8 cellular contexts compared by ENCODE assay signal in the genomic region with DNA sequence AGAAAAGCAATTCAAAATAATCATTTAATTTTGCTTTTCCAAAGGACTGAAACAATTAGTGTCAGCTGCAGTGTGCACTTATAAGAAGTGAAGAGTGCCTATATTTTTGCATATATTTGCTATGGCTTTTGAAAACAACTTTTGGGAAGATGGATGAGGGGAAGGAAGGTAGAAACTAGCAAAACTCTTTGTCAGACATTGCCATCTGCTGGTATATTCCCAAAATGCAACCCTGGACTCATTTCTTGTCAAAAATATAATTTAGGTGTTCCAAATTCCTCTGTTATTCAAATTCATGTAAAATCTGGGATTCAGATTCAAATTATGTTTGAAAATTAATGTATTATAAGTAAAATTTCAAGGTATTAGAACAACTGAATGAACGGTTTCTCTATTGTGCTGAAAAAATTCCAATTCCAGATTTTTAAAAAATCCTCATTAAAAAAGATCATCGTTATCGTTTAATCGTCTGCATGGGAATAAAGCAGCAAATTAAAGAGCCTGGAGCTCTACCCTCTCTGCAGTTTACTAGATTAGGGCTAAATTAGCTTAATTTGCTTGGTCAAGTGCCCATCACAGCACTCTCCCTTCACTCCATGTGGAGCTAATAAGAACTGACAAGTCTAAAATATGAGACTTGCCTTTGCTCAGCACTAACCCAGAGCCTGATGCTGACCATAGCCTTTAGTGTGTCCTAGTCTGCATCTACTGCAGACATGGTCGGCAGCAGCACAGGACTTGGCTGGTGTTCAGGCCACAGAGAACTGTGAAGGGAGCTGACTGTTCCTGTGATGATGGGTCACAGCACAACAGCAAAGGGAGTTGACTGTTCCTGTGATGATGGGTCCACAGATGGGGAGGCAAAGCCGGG.
DNase-seq lines count a peak whose midpoint lies in the region; ATAC-seq and TF ChIP-seq lines count a peak whose summit lies in the region.

No MANE protein-coding gene starts in this region.

- H3K14ac ChIP-seq in neuronal stem cell (ENCODE audit: low read length) = no peak overlapping the region

- no peak overlapping the region for H3K4me2 ChIP-seq in neuronal stem cell (ENCODE audit: insufficient read depth, low read length, poor library complexity, severe bottlenecking)

- TF ChIP-seq CTCF in BE2C (IDR thresholded peaks at IDR 0.05; ENCODE audit: low read depth, low read length) (peak; percentile 76), GM20000 (IDR thresholded peaks at IDR 0.05; ENCODE audit: extremely low read depth, missing control alignments) (peak; percentile 33), esophagus squamous epithelium (IDR thresholded peaks at IDR 0.05) (peak; percentile 28 to 81 (median 74))

- TF ChIP-seq POLR2A in esophagus squamous epithelium (IDR thresholded peaks at IDR 0.05) = no peak

- H3K9ac ChIP-seq in neuronal stem cell (ENCODE audit: low read depth, low read length, poor library complexity) = no peak overlapping the region

- no peak overlapping the region for H2BK15ac ChIP-seq in neuronal stem cell (ENCODE audit: low read length)

- H2BK5ac ChIP-seq in neuronal stem cell (ENCODE audit: low read length) = no peak overlapping the region

- no peak overlapping the region for H2BK12ac ChIP-seq in neuronal stem cell (ENCODE audit: low read length)

- no peaks in the 10 kb centered on the region for H3K4me1 Mint-ChIP-seq in activated T-helper 2 cell treated with anti-CD3 and anti-CD28 coated beads, Interferon-gamma antibody, Interleukin-2, Interleukin-4, amounts not matched to agents 10 μg/mL and 5 μg/mL and 100 μg/mL, durations not matched to agents 14 hours and 24 hours and 36 hours (ENCODE audit: low read depth)

- H3K4me3 Mint-ChIP-seq in activated T-helper 2 cell treated with anti-CD3 and anti-CD28 coated beads, Interferon-gamma antibody, Interleukin-2, Interleukin-4, amounts not matched to agents 10 μg/mL and 5 μg/mL and 100 μg/mL, durations not matched to agents 14 hours and 24 hours and 36 hours (ENCODE audit: low read depth) = no peak overlapping the region

- no peak overlapping the region for H2AK5ac ChIP-seq in neuronal stem cell (ENCODE audit: low read depth, low read length)

- no peaks in the 10 kb centered on the region for H3K36me3 Mint-ChIP-seq in activated T-helper 2 cell treated with anti-CD3 and anti-CD28 coated beads, Interferon-gamma antibody, Interleukin-2, Interleukin-4, amounts not matched to agents 10 μg/mL and 5 μg/mL and 100 μg/mL, durations not matched to agents 14 hours and 24 hours and 36 hours (ENCODE audit: low read depth)

- H3K9me3 Mint-ChIP-seq in activated T-helper 2 cell treated with anti-CD3 and anti-CD28 coated beads, Interferon-gamma antibody, Interleukin-2, Interleukin-4, amounts not matched to agents 10 μg/mL and 5 μg/mL and 100 μg/mL, durations not matched to agents 14 hours and 24 hours and 36 hours = no peaks in the 10 kb centered on the region

- no peak overlapping the region for H2AFZ ChIP-seq in neuronal stem cell (ENCODE audit: low read length)

- H3K18ac ChIP-seq in neuronal stem cell (ENCODE audit: low read length) = no peak overlapping the region

- 51 to 66% methylated on average over 4 to 5 of the region's 6 CpGs for WGBS in esophagus squamous epithelium, 2 donors
- no CpG with 5 or more reads among the region's 6 CpGs for WGBS in neuronal stem cell (ENCODE audit: extremely low coverage in 2 of 2, insufficient read length in 2 of 2, insufficient replicate concordance in 1 of 2), 2 donors

- H3K4me1 ChIP-seq in BE2C = peaks cover 19% of the 10 kb centered on the region
- peaks cover 0 to 16% (median 0%) of the 10 kb centered on the region in 3 donors for H3K4me1 ChIP-seq in esophagus squamous epithelium
- peaks cover 0 to 2% of the 10 kb centered on the region in 2 donors for H3K4me1 ChIP-seq in neuronal stem cell (ENCODE audit: control insufficient read depth in 2 of 2, insufficient read depth in 1 of 2, low read depth in 1 of 2, low read length in 2 of 2)

- intact Hi-C loops in esophagus squamous epithelium (cut with DNase I) = no loop called here
- intact Hi-C loops in activated T-helper 2 cell treated with anti-CD3 and anti-CD28 coated beads, Interferon-gamma antibody, Interleukin-2, Interleukin-4, amounts not matched to agents 10 μg/mL and 5 μg/mL and 100 μg/mL, durations not matched to agents 14 hours and 24 hours and 36 hours (cut with micrococcal nuclease) = loop anchor here (2.0 to 5.0 kb wide), 2 partner anchors 349 to 511 kb away; no protein-coding TSS in a partner anchor

- H4K8ac ChIP-seq in neuronal stem cell (ENCODE audit: low read depth, low read length) = no peak overlapping the region

- no peak for ATAC-seq in GM18502 (IDR thresholded peaks at IDR 0.05; ENCODE audit: poor library complexity, unreplicated experiment)

- H3K27me3 Mint-ChIP-seq in activated T-helper 2 cell treated with anti-CD3 and anti-CD28 coated beads, Interferon-gamma antibody, Interleukin-2, Interleukin-4, amounts not matched to agents 10 μg/mL and 5 μg/mL and 100 μg/mL, durations not matched to agents 14 hours and 24 hours and 36 hours (ENCODE audit: low read depth) = no peaks in the 10 kb centered on the region

- H3K79me1 ChIP-seq in neuronal stem cell (ENCODE audit: low read depth, low read length) = no peaks in the 10 kb centered on the region

- H3K27ac Mint-ChIP-seq in activated T-helper 2 cell treated with anti-CD3 and anti-CD28 coated beads, Interferon-gamma antibody, Interleukin-2, Interleukin-4, amounts not matched to agents 10 μg/mL and 5 μg/mL and 100 μg/mL, durations not matched to agents 14 hours and 24 hours and 36 hours = no peak overlapping the region

- no peaks in the 10 kb centered on the region for H3K36me3 ChIP-seq in BE2C
- H3K36me3 ChIP-seq in esophagus squamous epithelium = no peaks in the 10 kb centered on the region
- H3K36me3 ChIP-seq in neuronal stem cell (replicated peaks in 1 of 2; ENCODE audit: control insufficient read depth in 2 of 2, insufficient read depth in 2 of 2, low read length in 2 of 2) = no peaks in the 10 kb centered on the region

- H3K27me3 ChIP-seq in BE2C (no peaks in the 10 kb centered on the region), esophagus squamous epithelium (no peaks in the 10 kb centered on the region), neuronal stem cell (ENCODE audit: control insufficient read depth in 3 of 3, insufficient read depth in 3 of 3, low read depth in 1 of 3, low read length in 3 of 3) (no peaks in the 10 kb centered on the region)

- peak overlapping the region; percentile 7 for H4K91ac ChIP-seq in neuronal stem cell (ENCODE audit: low read depth, low read length, poor library complexity)

- H3K27ac ChIP-seq in esophagus squamous epithelium (no peak overlapping the region), neuronal stem cell (replicated peaks; ENCODE audit: low read length) (no peak overlapping the region)

- DNase-seq in BE2C = peak; percentile 81
- peak; percentile 60 for DNase-seq in GM20000 (ENCODE audit: low spot score)
- DNase-seq in RPMI7951 (ENCODE audit: low read depth) = peak; percentile 42
- no peak for DNase-seq in esophagus squamous epithelium (lab: John Stamatoyannopoulos, UW)
- DNase-seq in neuronal stem cell (ENCODE audit: low spot score) = peak; percentile 50
- DNase-seq in activated T-helper 2 cell treated with anti-CD3 and anti-CD28 coated beads, Interferon-gamma antibody, Interleukin-2, Interleukin-4, amounts not matched to agents 10 μg/mL and 5 μg/mL and 100 μg/mL, durations not matched to agents 14 hours and 24 hours and 36 hours (ENCODE audit: low spot score) = no peak
- no peak for DNase-seq in NCI-H2227 (lab: John Stamatoyannopoulos, UW; ENCODE audit: unreplicated experiment)

- H2BK120ac ChIP-seq in neuronal stem cell (ENCODE audit: low read depth, low read length) = no peak overlapping the region

- H3K4ac ChIP-seq in neuronal stem cell (ENCODE audit: low read length) = no peak overlapping the region

- no peak overlapping the region for H3K23ac ChIP-seq in neuronal stem cell (ENCODE audit: low read depth, low read length, poor library complexity)

- peak overlapping the region; percentile 1; the same call in 1 of the 2 replicates for H3K4me3 ChIP-seq in BE2C (ENCODE audit: low read depth, low read length)
- H3K4me3 ChIP-seq in esophagus squamous epithelium = no peak overlapping the region
- no peak overlapping the region for H3K4me3 ChIP-seq in neuronal stem cell (ENCODE audit: low read length in 2 of 2)

- H3K9me3 ChIP-seq in BE2C (no peaks in the 10 kb centered on the region), esophagus squamous epithelium (no peaks in the 10 kb centered on the region), neuronal stem cell (replicated peaks in 1 of 2; ENCODE audit: control insufficient read depth in 2 of 2, insufficient read depth in 1 of 2, low read depth in 1 of 2, low read length in 2 of 2) (no peaks in the 10 kb centered on the region)

Comparison
In these comparisons a context has a peak if more than half of its experiments do, and no peak if none do; other contexts are left out.
1. DNase-seq: peak in BE2C (single experiment), GM20000 (single experiment), RPMI7951 (single experiment) and neuronal stem cell (single experiment); none in esophagus squamous epithelium (single experiment), activated T-helper 2 cell treated with anti-CD3 and anti-CD28 coated beads, Interferon-gamma antibody, Interleukin-2, Interleukin-4, amounts not matched to agents 10 μg/mL and 5 μg/mL and 100 μg/mL, durations not matched to agents 14 hours and 24 hours and 36 hours (single experiment) and NCI-H2227 (single experiment).
2. Peak in every context shown above with its lines, with median percentiles within 50 percentile points of each other: CTCF ChIP-seq.